ENCODE assay signal across 30 cellular contexts in genomic region chr6:13165518-13166186, GRCh38.
A peak's percentile ranks its signal among the peaks of the same experiment; 100 is the strongest.
DNase-seq lines count a peak whose midpoint lies in the region; ATAC-seq, FAIRE-seq and TF ChIP-seq lines count a peak whose summit lies in the region.
"Had no signal": no experiment of that assay in that cellular context is flagged by ENCODE, and none has a peak within 500 bp of the region (broad histone marks: within the 10 kb centered on the region; RNA-seq: fewer than 3 reads in every experiment).

No MANE protein-coding gene starts in this region.

- no peak overlapping the region for H2BK120ac ChIP-seq in mesenchymal stem cell (ENCODE audit: low read depth, low read length)

- TF ChIP-seq RAD21 in A549 (conservative IDR thresholded peaks at IDR 0.05 in 1 of 2, IDR thresholded peaks at IDR 0.05 in 1 of 2), result no peak
- no peak for TF ChIP-seq RAD21 in K562 (CRISPR knock-in tag; conservative IDR thresholded peaks at IDR 0.05 in 1 of 2, IDR thresholded peaks at IDR 0.05 in 1 of 2)

- no peaks in the 10 kb centered on the region; the same call in 1 of the 2 replicates for H4K20me1 ChIP-seq in K562 (replicated peaks; ENCODE audit: control insufficient read depth, insufficient read depth, low read length)

- H2AFZ ChIP-seq in K562 (ENCODE audit: low read depth, low read length) (no peak overlapping the region), mesenchymal stem cell (ENCODE audit: low read depth, low read length) (no peak overlapping the region)

- no peak overlapping the region for H3K14ac ChIP-seq in mesenchymal stem cell (ENCODE audit: low read length in 2 of 2)

- H3K27ac Mint-ChIP-seq in HFFc6, result no peak overlapping the region
- H3K27ac Mint-ChIP-seq: activated CD4-positive, alpha-beta memory T cell treated with anti-CD3 and anti-CD28 coated beads for 36 hours had no signal

- DNase-seq in A549 (ENCODE audit: low read depth in 1 of 2, low spot score in 1 of 2) (no peak), HFFc6 (no peak), K562 (ENCODE audit: extremely low read depth in 1 of 4, low spot score in 3 of 4) (no peak), mesenchymal stem cell (peak; percentile 10), SK-N-DZ (ENCODE audit: low spot score) (no peak), T1000 (lab: John Stamatoyannopoulos, UW) (no peak), NCI-H524 treated with DMSO at 0.1 percent for 48 hours (lab: John Stamatoyannopoulos, UW) (no peak)
- DNase-seq: activated CD4-positive, alpha-beta memory T cell treated with anti-CD3 and anti-CD28 coated beads for 36 hours; activated CD4-positive, CD25-positive, alpha-beta regulatory T cell treated with anti-CD3 and anti-CD28 coated beads, Interleukin-2, amount 50 U/mL, for 72 hours; activated CD8-positive, alpha-beta memory T cell treated with anti-CD3 and anti-CD28 coated beads, Interleukin-2, amount 50 U/mL, for 4 hours; activated naive CD4-positive, alpha-beta T cell treated with anti-CD3 and anti-CD28 coated beads, Interleukin-2, amount 50 U/mL, for 16 hours; amniotic stem cell; BE2C; brain microvascular endothelial cell; COR-L47; DMS53; foreskin fibroblast; GDM1; H7; Kasumi-1; NCI-H2171; NCI-H510A treated with DMSO at 0.1 percent for 48 hours; NK-92 treated with Interleukin-12 subunit alpha and Interleukin-12 subunit beta, amount 100 ng/mL, for 24 hours; T-helper 1 cell; tibial artery had no signal

- no peaks in the 10 kb centered on the region for H3K36me3 ChIP-seq in K562 (ENCODE audit: control insufficient read depth, insufficient read depth, low read length)
- H3K36me3 ChIP-seq in mesenchymal stem cell (ENCODE audit: control insufficient read depth in 1 of 2, insufficient read depth in 2 of 2, low read depth in 1 of 2, low read length in 2 of 2), result no peaks in the 10 kb centered on the region
- H3K36me3 ChIP-seq: BE2C, brain microvascular endothelial cell, prostate gland, tibial artery had no signal

- no peak overlapping the region for H3K18ac ChIP-seq in mesenchymal stem cell (ENCODE audit: low read depth in 1 of 2, low read length in 2 of 2)

- H3K9me3 Mint-ChIP-seq in HFFc6, result no peaks in the 10 kb centered on the region
- H3K9me3 Mint-ChIP-seq: activated CD4-positive, alpha-beta memory T cell treated with anti-CD3 and anti-CD28 coated beads for 36 hours had no signal

- no peak overlapping the region for H2BK12ac ChIP-seq in mesenchymal stem cell (ENCODE audit: low read length in 2 of 2)

- H3K4ac ChIP-seq in mesenchymal stem cell (ENCODE audit: low read depth in 1 of 2, low read length in 2 of 2), result no peak overlapping the region

- peak overlapping the region; percentile 72 for H3K4me3 Mint-ChIP-seq in HFFc6
- H3K4me3 Mint-ChIP-seq: activated CD4-positive, alpha-beta memory T cell treated with anti-CD3 and anti-CD28 coated beads for 36 hours had no signal

- H2BK15ac ChIP-seq in mesenchymal stem cell (ENCODE audit: low read depth, poor library complexity, severe bottlenecking), result no peak overlapping the region

- intact Hi-C loops in K562 (cut with micrococcal nuclease), result no loop called here

- H3K79me2 ChIP-seq in K562 (ENCODE audit: control insufficient read depth, insufficient read depth, low read length), result no peaks in the 10 kb centered on the region

- in situ Hi-C loops in K562 (cut with MboI), result no loop called here

- H3K9me1 ChIP-seq in K562 (ENCODE audit: control insufficient read depth, insufficient read depth, low read length), result no peaks in the 10 kb centered on the region

- H3K27ac ChIP-seq in A549 (no peak overlapping the region), K562 (ENCODE audit: extremely low read depth, low read depth, low read length) (no peak overlapping the region), mesenchymal stem cell (ENCODE audit: low read length, poor library complexity, severe bottlenecking) (no peak overlapping the region)
- H3K27ac ChIP-seq: brain microvascular endothelial cell, prostate gland, tibial artery had no signal

- TF ChIP-seq POLR2A in A549 (IDR thresholded peaks at IDR 0.05; ENCODE audit: low read length), result no peak
- no peak for TF ChIP-seq POLR2A in K562 (conservative IDR thresholded peaks at IDR 0.05)

- no peak overlapping the region for H3K4me3 ChIP-seq in A549
- no peak overlapping the region for H3K4me3 ChIP-seq in K562
- H3K4me3 ChIP-seq in mesenchymal stem cell (ENCODE audit: insufficient read depth in 1 of 2, low read depth in 1 of 2, low read length in 2 of 2), result no peak overlapping the region
- H3K4me3 ChIP-seq: prostate gland, tibial artery had no signal

- H3K27me3 Mint-ChIP-seq in HFFc6 (ENCODE audit: insufficient read depth), result peaks cover 3% of the 10 kb centered on the region; the same call in 1 of the 2 replicates

- H3K4me2 ChIP-seq in A549 (peak overlapping the region; percentile 19; the same call in 1 of the 3 replicates), K562 (ENCODE audit: insufficient read depth, low read length) (no peak overlapping the region), mesenchymal stem cell (ENCODE audit: low read length, poor library complexity, severe bottlenecking) (no peak overlapping the region)

- H3K9me3 ChIP-seq in A549 (no peaks in the 10 kb centered on the region), K562 (replicated peaks; ENCODE audit: control insufficient read depth, insufficient read depth, low read depth, low read length) (no peaks in the 10 kb centered on the region), mesenchymal stem cell (ENCODE audit: control insufficient read depth, low read length) (no peaks in the 10 kb centered on the region)
- H3K9me3 ChIP-seq: BE2C, prostate gland, tibial artery had no signal

- WGBS in A549 (ENCODE audit: missing lambda C conversion rate), result 42% methylated on average over 10 of the region's 10 CpGs
- under 1% methylated on average over 10 of the region's 10 CpGs for WGBS in K562 (ENCODE audit: insufficient coverage, low coverage, missing lambda C conversion rate)
- WGBS in mesenchymal stem cell, result 73% methylated on average over 10 of the region's 10 CpGs

- no peaks in the 10 kb centered on the region for H3K4me1 Mint-ChIP-seq in HFFc6 (ENCODE audit: low read depth)

- no peak overlapping the region for H4K91ac ChIP-seq in mesenchymal stem cell (ENCODE audit: low read length)

- POLR2A ChIA-PET in A549 (lab: Yijun Ruan, JAX), result no interaction called here
- POLR2A ChIA-PET in K562 (lab: Yijun Ruan, JAX), result no interaction called here

- H3K79me1 ChIP-seq in mesenchymal stem cell (replicated peaks; ENCODE audit: low read length, poor library complexity, severe bottlenecking), result no peaks in the 10 kb centered on the region

- no peak overlapping the region for H4K8ac ChIP-seq in mesenchymal stem cell (ENCODE audit: low read length)

- TF ChIP-seq CTCF in A549 (IDR thresholded peaks at IDR 0.05), result no peak
- no peak for TF ChIP-seq CTCF in HFFc6 (IDR thresholded peaks at IDR 0.05)
- TF ChIP-seq CTCF in K562 (IDR thresholded peaks at IDR 0.05 in 2 of 3, conservative IDR thresholded peaks at IDR 0.05 in 1 of 3; ENCODE audit: insufficient read depth in 2 of 3, low read depth in 1 of 3, low read length in 3 of 3), result no peak

- BruUV-seq in K562 (replicated peaks; lab: Mats Ljungman, UMichigan), result no TSS peak

- H3K9ac ChIP-seq in K562 (ENCODE audit: insufficient read depth in 1 of 2, low read depth in 2 of 2, low read length in 2 of 2) (no peak overlapping the region), mesenchymal stem cell (ENCODE audit: low read length) (no peak overlapping the region)

- CTCF ChIA-PET in A549 (lab: Yijun Ruan, JAX) (no interaction called here), K562 (lab: Yijun Ruan, JAX; ENCODE audit: low intra/inter-chr PET ratio) (no interaction called here)

- FAIRE-seq in A549 (lab: Jason Lieb, UNC) (no peak), K562 (lab: Jason Lieb, UNC) (no peak)
- FAIRE-seq: HTR-8/SVneo, RCC 7860, TTC549 had no signal

- TF ChIP-seq EP300 in A549 (IDR thresholded peaks at IDR 0.05), result no peak
- no peak for TF ChIP-seq EP300 in K562 (IDR thresholded peaks at IDR 0.05; ENCODE audit: low read length)

- no peaks in the 10 kb centered on the region for H3K36me3 Mint-ChIP-seq in HFFc6 (ENCODE audit: low read depth)
- H3K36me3 Mint-ChIP-seq: activated CD4-positive, alpha-beta memory T cell treated with anti-CD3 and anti-CD28 coated beads for 36 hours had no signal

- peaks cover 13 to 60% of the 10 kb centered on the region in 2 experiments for H3K27me3 ChIP-seq in K562 (ENCODE audit: control insufficient read depth in 2 of 2, insufficient read depth in 2 of 2, low read length in 2 of 2)
- H3K27me3 ChIP-seq in mesenchymal stem cell (ENCODE audit: control insufficient read depth in 1 of 2, insufficient read depth in 1 of 2, low read length in 2 of 2), result no peaks in the 10 kb centered on the region
- H3K27me3 ChIP-seq: BE2C, brain microvascular endothelial cell, tibial artery had no signal

- H2AK5ac ChIP-seq in mesenchymal stem cell (ENCODE audit: low read length, severe bottlenecking), result no peak overlapping the region

- no peak overlapping the region for H2BK5ac ChIP-seq in mesenchymal stem cell (ENCODE audit: low read depth, low read length, poor library complexity, severe bottlenecking)

- H3K4me1 ChIP-seq in A549 (no peaks in the 10 kb centered on the region), K562 (replicated peaks in 1 of 2; ENCODE audit: control insufficient read depth in 2 of 2, insufficient read depth in 2 of 2, low read length in 2 of 2) (no peaks in the 10 kb centered on the region), mesenchymal stem cell (ENCODE audit: control insufficient read depth, insufficient read depth, low read depth, low read length) (no peaks in the 10 kb centered on the region)
- H3K4me1 ChIP-seq: BE2C, prostate gland, tibial artery had no signal

- H3K23ac ChIP-seq in mesenchymal stem cell (ENCODE audit: low read length in 2 of 2), result no peak overlapping the region

- ATAC-seq in A549, result no peak
- no peak for ATAC-seq in K562
- ATAC-seq in GM19463 (IDR thresholded peaks at IDR 0.05; ENCODE audit: unreplicated experiment), result no peak

TF ChIP-seq in A549, 52 proteins besides CTCF, POLR2A, EP300 and RAD21:
- TF ChIP-seq POLR2AphosphoS2 (conservative IDR thresholded peaks at IDR 0.05; ENCODE audit: low read length) (no peak), ZFP36 (IDR thresholded peaks at IDR 0.05; ENCODE audit: borderline replicate concordance, partially characterized antibody) (peak; percentile 39)
TF ChIP-seq in A549: peak in this region for 1.

TF ChIP-seq in K562, 482 proteins besides CTCF, POLR2A, EP300 and RAD21:
- TF ChIP-seq ZFP36 (IDR thresholded peaks at IDR 0.05; ENCODE audit: low read depth, low read length, partially characterized antibody), result peak; percentile 90
- no peak for TF ChIP-seq SETDB1 (IDR thresholded peaks at IDR 0.05; ENCODE audit: low read length)
- no peak for TF ChIP-seq CREM (IDR thresholded peaks at IDR 0.05; ENCODE audit: low read depth)
- TF ChIP-seq RBM25 (IDR thresholded peaks at IDR 0.05; ENCODE audit: low read depth, low read length, severe bottlenecking), result peak; percentile 88

Comparison
In these comparisons a context has a peak if more than half of its experiments do, and no peak if none do; other contexts are left out.
1. Of the 35 proteins assayed by ChIP-seq in both K562 and A549: peak only in K562: none; only in A549: none; in both: ZFP36; in neither: 34.